8 cellular contexts compared by ENCODE assay signal in the genomic region with DNA sequence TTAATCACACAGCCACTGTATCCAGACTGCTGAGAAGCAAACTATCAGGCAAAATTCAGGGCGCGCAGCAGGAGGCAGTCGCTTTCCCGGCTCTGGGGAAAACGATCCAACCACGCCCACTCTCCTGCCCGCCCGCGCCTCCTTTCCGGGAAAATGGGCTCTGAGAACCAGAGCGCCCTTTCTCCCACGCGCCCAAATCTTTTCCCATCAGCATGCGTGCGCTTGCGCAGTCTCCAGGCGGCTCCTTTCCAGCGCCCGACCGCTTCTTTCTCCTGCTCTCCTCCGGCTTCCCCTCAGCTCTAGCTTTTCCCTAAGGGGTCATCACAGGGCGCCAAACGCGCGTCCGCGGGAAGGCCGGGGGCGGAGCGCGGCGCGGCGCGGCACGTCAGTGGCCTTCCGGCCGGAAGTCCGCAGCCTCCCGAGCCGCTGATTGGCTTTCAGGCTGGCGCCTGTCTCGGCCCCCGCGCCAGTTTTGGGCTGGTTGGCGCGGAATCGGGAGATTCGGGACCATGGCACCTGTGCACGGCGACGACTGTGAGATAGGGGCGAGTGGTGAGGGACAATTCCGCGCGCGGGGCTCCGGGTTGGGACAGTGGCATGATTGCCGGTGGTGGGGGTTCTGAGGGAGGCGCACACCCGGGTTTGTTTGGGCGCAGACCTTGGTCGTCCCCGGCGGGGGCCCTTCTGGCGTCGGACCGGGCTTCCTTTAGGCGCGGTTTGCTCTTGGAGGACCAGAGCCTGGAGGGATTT. TPM values are rescaled to one million over a fixed set of nuclear protein-coding genes. Genes with fewer than 3 reads are reported as not detected.
DNase-seq lines count a peak whose midpoint lies in the region; TF ChIP-seq lines count a peak whose summit lies in the region.

A gene with protein sequence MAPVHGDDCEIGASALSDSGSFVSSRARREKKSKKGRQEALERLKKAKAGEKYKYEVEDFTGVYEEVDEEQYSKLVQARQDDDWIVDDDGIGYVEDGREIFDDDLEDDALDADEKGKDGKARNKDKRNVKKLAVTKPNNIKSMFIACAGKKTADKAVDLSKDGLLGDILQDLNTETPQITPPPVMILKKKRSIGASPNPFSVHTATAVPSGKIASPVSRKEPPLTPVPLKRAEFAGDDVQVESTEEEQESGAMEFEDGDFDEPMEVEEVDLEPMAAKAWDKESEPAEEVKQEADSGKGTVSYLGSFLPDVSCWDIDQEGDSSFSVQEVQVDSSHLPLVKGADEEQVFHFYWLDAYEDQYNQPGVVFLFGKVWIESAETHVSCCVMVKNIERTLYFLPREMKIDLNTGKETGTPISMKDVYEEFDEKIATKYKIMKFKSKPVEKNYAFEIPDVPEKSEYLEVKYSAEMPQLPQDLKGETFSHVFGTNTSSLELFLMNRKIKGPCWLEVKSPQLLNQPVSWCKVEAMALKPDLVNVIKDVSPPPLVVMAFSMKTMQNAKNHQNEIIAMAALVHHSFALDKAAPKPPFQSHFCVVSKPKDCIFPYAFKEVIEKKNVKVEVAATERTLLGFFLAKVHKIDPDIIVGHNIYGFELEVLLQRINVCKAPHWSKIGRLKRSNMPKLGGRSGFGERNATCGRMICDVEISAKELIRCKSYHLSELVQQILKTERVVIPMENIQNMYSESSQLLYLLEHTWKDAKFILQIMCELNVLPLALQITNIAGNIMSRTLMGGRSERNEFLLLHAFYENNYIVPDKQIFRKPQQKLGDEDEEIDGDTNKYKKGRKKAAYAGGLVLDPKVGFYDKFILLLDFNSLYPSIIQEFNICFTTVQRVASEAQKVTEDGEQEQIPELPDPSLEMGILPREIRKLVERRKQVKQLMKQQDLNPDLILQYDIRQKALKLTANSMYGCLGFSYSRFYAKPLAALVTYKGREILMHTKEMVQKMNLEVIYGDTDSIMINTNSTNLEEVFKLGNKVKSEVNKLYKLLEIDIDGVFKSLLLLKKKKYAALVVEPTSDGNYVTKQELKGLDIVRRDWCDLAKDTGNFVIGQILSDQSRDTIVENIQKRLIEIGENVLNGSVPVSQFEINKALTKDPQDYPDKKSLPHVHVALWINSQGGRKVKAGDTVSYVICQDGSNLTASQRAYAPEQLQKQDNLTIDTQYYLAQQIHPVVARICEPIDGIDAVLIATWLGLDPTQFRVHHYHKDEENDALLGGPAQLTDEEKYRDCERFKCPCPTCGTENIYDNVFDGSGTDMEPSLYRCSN (N-terminal part only) (plus strand): TSS at position 466 of the 750 bp plus-strand sequence. CDS start 44 bp downstream, at position 510.

- no peaks in the 10 kb centered on the region for H3K27me3 ChIP-seq in H9 (ENCODE audit: insufficient read depth, low read length)

- H3K4ac ChIP-seq in H9 (ENCODE audit: low read depth, low read length): peak within 1 kb of the TSS; percentile 57; the same call in 1 of the 2 replicates

- no peak within 1 kb of the TSS for H2BK20ac ChIP-seq in H9 (ENCODE audit: low read depth, low read length, poor library complexity, severe bottlenecking)

- H4K91ac ChIP-seq in H9 (ENCODE audit: insufficient read length, low read depth, low read length): no peak within 1 kb of the TSS

- peak within 1 kb of the TSS; percentile 97; the same call in 1 of the 2 replicates for H3K14ac ChIP-seq in H9 (ENCODE audit: insufficient read depth, low read length)

- H2AK5ac ChIP-seq in H9 (ENCODE audit: insufficient read length, low read length): no peak within 1 kb of the TSS

- no peak within 1 kb of the TSS for H2AFZ ChIP-seq in H9 (ENCODE audit: low read length)

- H3K27me3 Mint-ChIP-seq in H9 (ENCODE audit: low read depth) (no peaks in the 10 kb centered on the region), nephron progenitor cell (ENCODE audit: low read depth, poor library complexity) (no peaks in the 10 kb centered on the region)
- H3K27me3 Mint-ChIP-seq in stimulated activated naive CD8-positive, alpha-beta T cell treated with anti-CD3 and anti-CD28 coated beads, Interleukin-15, Interleukin-2, amounts not matched to agents 100 ng/mL and 50 ng/mL, for 24 hours: no peaks in the 10 kb centered on the region

- H3K36me3 Mint-ChIP-seq in H9 (ENCODE audit: insufficient read depth in 1 of 3, low read depth in 3 of 3): peaks cover 0 to 15% (median 14%) of the 10 kb centered on the region in 3 experiments; a peak in 5 of 7 replicates
- no peaks in the 10 kb centered on the region for H3K36me3 Mint-ChIP-seq in nephron progenitor cell (ENCODE audit: low read depth)
- peaks cover 19% of the 10 kb centered on the region for H3K36me3 Mint-ChIP-seq in stimulated activated naive CD8-positive, alpha-beta T cell treated with anti-CD3 and anti-CD28 coated beads, Interleukin-15, Interleukin-2, amounts not matched to agents 100 ng/mL and 50 ng/mL, for 24 hours (ENCODE audit: low read depth)

- H2BK15ac ChIP-seq in H9 (ENCODE audit: low read depth, low read length): no peak within 1 kb of the TSS

- H3K27ac ChIP-seq in H9 (ENCODE audit: insufficient read length, low read depth, low read length): no peak within 1 kb of the TSS

- no CpG with 5 or more reads among the region's 70 CpGs for whole genome bisulfite sequencing in H9 (ENCODE audit: extremely low coverage, insufficient read length, low lambda C conversion rate)

- H4K5ac ChIP-seq in H9 (ENCODE audit: insufficient read length, low read depth, low read length): peak within 1 kb of the TSS; percentile 58

- peak within 1 kb of the TSS; percentile 73 for H3K4me2 ChIP-seq in H9 (ENCODE audit: insufficient read depth, insufficient read length, low read length)

- peaks cover 6% of the 10 kb centered on the region; the same call in 1 of the 2 replicates for H3K4me1 ChIP-seq in H9 (ENCODE audit: insufficient read depth, low read length)

- no peaks in the 10 kb centered on the region for H3K79me1 ChIP-seq in H9 (ENCODE audit: insufficient read depth, low read depth, low read length, poor library complexity, severe bottlenecking)

- no peak within 1 kb of the TSS for H2BK120ac ChIP-seq in H9 (ENCODE audit: low read depth, low read length, poor library complexity, severe bottlenecking)

- no peak within 1 kb of the TSS for H3K56ac ChIP-seq in H9 (ENCODE audit: insufficient read length, low read depth, low read length)

- peaks cover 38 to 45% of the 10 kb centered on the region in 2 experiments for H3K4me1 Mint-ChIP-seq in H9
- H3K4me1 Mint-ChIP-seq in nephron progenitor cell: peaks cover 45% of the 10 kb centered on the region
- peaks cover 28% of the 10 kb centered on the region for H3K4me1 Mint-ChIP-seq in stimulated activated naive CD8-positive, alpha-beta T cell treated with anti-CD3 and anti-CD28 coated beads, Interleukin-15, Interleukin-2, amounts not matched to agents 100 ng/mL and 50 ng/mL, for 24 hours (ENCODE audit: low read depth)

- H3K79me2 ChIP-seq in H9 (ENCODE audit: insufficient read depth, low read length): peaks cover 27% of the 10 kb centered on the region

- H3K9me3 Mint-ChIP-seq in H9: no peaks in the 10 kb centered on the region; a peak in 2 of 5 replicates
- H3K9me3 Mint-ChIP-seq in nephron progenitor cell: no peaks in the 10 kb centered on the region
- no peaks in the 10 kb centered on the region for H3K9me3 Mint-ChIP-seq in stimulated activated naive CD8-positive, alpha-beta T cell treated with anti-CD3 and anti-CD28 coated beads, Interleukin-15, Interleukin-2, amounts not matched to agents 100 ng/mL and 50 ng/mL, for 24 hours

- TF ChIP-seq CTCF in H9 (conservative IDR thresholded peaks at IDR 0.05) (no peak), fibroblast of villous mesenchyme (IDR thresholded peaks at IDR 0.05; ENCODE audit: insufficient read depth, low read depth, low read length) (peak; percentile 27), nephron progenitor cell (IDR thresholded peaks at IDR 0.05) (no peak)

- H3K4me3 ChIP-seq in fibroblast of villous mesenchyme (ENCODE audit: low read depth, low read length): peak within 1 kb of the TSS; percentile 77

- peak; percentile 92 for DNase-seq in G401 (ENCODE audit: low spot score)
- peak; percentile 99 for DNase-seq in H9
- DNase-seq in M059J (ENCODE audit: low read depth): peak; percentile 95
- DNase-seq in SHP77 treated with DMSO at 0.1 percent for 48 hours (lab: John Stamatoyannopoulos, UW): peak; percentile 84
- DNase-seq in activated gamma-delta T cell treated with Interleukin-2 at 50 U/mL for 16 hours: peak; percentile 37
- peak; percentile 96 for DNase-seq in fibroblast of villous mesenchyme (ENCODE audit: low read depth)
- DNase-seq in nephron progenitor cell: peak; percentile 97

- no peaks in the 10 kb centered on the region for H3K23me2 ChIP-seq in H9 (ENCODE audit: insufficient read length, low read depth, low read length, poor library complexity, severe bottlenecking)

- H4K8ac ChIP-seq in H9 (replicated peaks; ENCODE audit: insufficient read length, low read depth, low read length): peak within 1 kb of the TSS; percentile 44

- no peak within 1 kb of the TSS for H3T11ph ChIP-seq in H9 (ENCODE audit: low read length)

- H3K9me3 ChIP-seq in H9 (ENCODE audit: control insufficient read depth, low read depth, low read length): no peaks in the 10 kb centered on the region

- H3K27ac Mint-ChIP-seq in H9: peak within 1 kb of the TSS; percentile 94 to 100 (median 99)
- H3K27ac Mint-ChIP-seq in nephron progenitor cell: peak within 1 kb of the TSS; percentile 98
- H3K27ac Mint-ChIP-seq in stimulated activated naive CD8-positive, alpha-beta T cell treated with anti-CD3 and anti-CD28 coated beads, Interleukin-15, Interleukin-2, amounts not matched to agents 100 ng/mL and 50 ng/mL, for 24 hours: peak within 1 kb of the TSS; percentile 89

- H3K4me3 Mint-ChIP-seq in H9 (peak within 1 kb of the TSS; percentile 91 to 97), nephron progenitor cell (peak within 1 kb of the TSS; percentile 95)
- H3K4me3 Mint-ChIP-seq in stimulated activated naive CD8-positive, alpha-beta T cell treated with anti-CD3 and anti-CD28 coated beads, Interleukin-15, Interleukin-2, amounts not matched to agents 100 ng/mL and 50 ng/mL, for 24 hours: peak within 1 kb of the TSS; percentile 90

- no peak within 1 kb of the TSS for H2BK5ac ChIP-seq in H9 (ENCODE audit: insufficient read length, low read length)

- H4K20me1 ChIP-seq in H9 (ENCODE audit: control insufficient read depth, insufficient read depth, insufficient read length): peaks cover 3% of the 10 kb centered on the region

- in situ Hi-C loops in G401 (cut with HindIII; ENCODE audit: low sequenced_read_pairs): no loop called here

- no peak within 1 kb of the TSS for H2BK12ac ChIP-seq in H9 (ENCODE audit: insufficient read length, low read depth, low read length)

- peak within 1 kb of the TSS; percentile 97 for H3K9ac ChIP-seq in H9 (ENCODE audit: extremely low read depth, insufficient read length, low read length)

- peak within 1 kb of the TSS; percentile 97 for H3K18ac ChIP-seq in H9 (ENCODE audit: insufficient read length, low read depth, low read length)

- no peak within 1 kb of the TSS for H3K23ac ChIP-seq in H9 (ENCODE audit: insufficient read length, low read depth, low read length)

RNA-seq across cellular contexts. Expression of the gene that starts here (rescaled TPM):
- total RNA-seq in G401 (2014; rRNA removed; shearing (Covaris generic)): 6.6 and 15.1 TPM in 2 replicates
- 58.3 and 60.2 TPM in 2 replicates for total RNA-seq in H9 (2021)
- total RNA-seq in M059J (2014; rRNA removed; shearing (Covaris generic)): 20.7 and 32.8 TPM in 2 replicates
- total RNA-seq in fibroblast of villous mesenchyme: 11.9 and 13.8 TPM in 2 replicates

Comparison
In these comparisons a context has a peak if more than half of its experiments do, and no peak if none do; other contexts are left out.
1. DNase-seq: peak in every context shown above with its lines; median percentile 99 in H9; 97 in nephron progenitor cell; 96 in fibroblast of villous mesenchyme; 95 in M059J; 92 in G401; 84 in SHP77 treated with DMSO at 0.1 percent for 48 hours; 37 in activated gamma-delta T cell treated with Interleukin-2 at 50 U/mL for 16 hours.